In genomic region chr7:105224884-105225651, GRCh38 we compare ENCODE assay signal across 8 cellular contexts.
DNase-seq lines count a peak whose midpoint lies in the region; ATAC-seq and TF ChIP-seq lines count a peak whose summit lies in the region.

No MANE protein-coding gene starts in this region.

- H3K4me1 Mint-ChIP-seq in memory B cell, result peaks cover 21% of the 10 kb centered on the region
- peaks cover 10% of the 10 kb centered on the region for H3K4me1 Mint-ChIP-seq in endothelial cell (ENCODE audit: unreplicated experiment)

- H3K27ac ChIP-seq in KOPT-K1 (ENCODE audit: low read depth, low read length, poor library complexity, severe bottlenecking) (peak overlapping the region; percentile 38), esophagus muscularis mucosa (replicated peaks in 1 of 4) (no peak overlapping the region)

- DNase-seq in NOMO-1 treated with DMSO at 0.1 percent for 48 hours (lab: John Stamatoyannopoulos, UW; ENCODE audit: unreplicated experiment) (peak; percentile 38), NOMO-1 treated with dmso at 0.1 percent for 144 hours (lab: John Stamatoyannopoulos, UW; ENCODE audit: unreplicated experiment) (no peak), adipocyte (ENCODE audit: low read depth) (peak; percentile 73), memory B cell (ENCODE audit: low spot score in 2 of 2) (no peak), esophagus muscularis mucosa (ENCODE audit: extremely low spot score) (no peak), endothelial cell (ENCODE audit: low spot score) (no peak)

- H3K27me3 ChIP-seq in adipocyte (replicated peaks; ENCODE audit: control insufficient read depth, insufficient read depth, low read length) (no peaks in the 10 kb centered on the region), esophagus muscularis mucosa (no peaks in the 10 kb centered on the region)

- no peak for TF ChIP-seq POLR2A in esophagus muscularis mucosa (IDR thresholded peaks at IDR 0.05; ENCODE audit: low read depth)

- ATAC-seq in GM21717 (IDR thresholded peaks at IDR 0.05; ENCODE audit: unreplicated experiment), result peak; percentile 89
- peak; percentile 90 for ATAC-seq in memory B cell (ENCODE audit: low read depth)

- H3K9me3 Mint-ChIP-seq in memory B cell, result peaks cover 2% of the 10 kb centered on the region
- H3K9me3 Mint-ChIP-seq in endothelial cell (ENCODE audit: unreplicated experiment), result no peaks in the 10 kb centered on the region

- H3K4me3 Mint-ChIP-seq in memory B cell, result no peak overlapping the region
- H3K4me3 Mint-ChIP-seq in endothelial cell (ENCODE audit: unreplicated experiment), result no peak overlapping the region

- peaks cover 15% of the 10 kb centered on the region for H3K4me1 ChIP-seq in adipocyte (ENCODE audit: control insufficient read depth, insufficient read depth, low read length)
- H3K4me1 ChIP-seq in esophagus muscularis mucosa, result peaks cover 13 to 40% (median 29%) of the 10 kb centered on the region in 4 donors

- TF ChIP-seq CTCF in esophagus muscularis mucosa (IDR thresholded peaks at IDR 0.05) (no peak), endothelial cell (IDR thresholded peaks at IDR 0.05; ENCODE audit: unreplicated experiment) (no peak)

- 63% methylated on average over 6 of the region's 6 CpGs for WGBS in esophagus muscularis mucosa

- H3K36me3 Mint-ChIP-seq in memory B cell, result peaks cover 18% of the 10 kb centered on the region
- H3K36me3 Mint-ChIP-seq in endothelial cell (ENCODE audit: low read depth, unreplicated experiment), result peaks cover 3% of the 10 kb centered on the region

- H3K27me3 Mint-ChIP-seq in memory B cell (no peaks in the 10 kb centered on the region), endothelial cell (ENCODE audit: unreplicated experiment) (no peaks in the 10 kb centered on the region)

- H3K36me3 ChIP-seq in KOPT-K1 (ENCODE audit: insufficient read depth, low read length) (peaks cover 22% of the 10 kb centered on the region), adipocyte (ENCODE audit: control insufficient read depth, insufficient read depth, low read length, severe bottlenecking) (no peaks in the 10 kb centered on the region), esophagus muscularis mucosa (no peaks in the 10 kb centered on the region)

- H3K9me3 ChIP-seq in KOPT-K1 (ENCODE audit: insufficient read depth, low read length, poor library complexity, severe bottlenecking) (peaks cover 15% of the 10 kb centered on the region), adipocyte (ENCODE audit: control insufficient read depth, low read length) (no peaks in the 10 kb centered on the region), esophagus muscularis mucosa (no peaks in the 10 kb centered on the region)

- H3K9ac ChIP-seq in adipocyte (ENCODE audit: low read length), result no peak overlapping the region

- intact Hi-C loops in esophagus muscularis mucosa (cut with DNase I), result no loop called here

- TF ChIP-seq EP300 in esophagus muscularis mucosa (IDR thresholded peaks at IDR 0.05), result no peak

- H3K27ac Mint-ChIP-seq in memory B cell (peak overlapping the region; percentile 82), endothelial cell (ENCODE audit: unreplicated experiment) (no peak overlapping the region)

- H3K4me3 ChIP-seq in adipocyte (ENCODE audit: low read length) (peak overlapping the region; percentile 48), esophagus muscularis mucosa (no peak overlapping the region)

Comparison
In these comparisons a context has a peak if more than half of its experiments do, and no peak if none do; other contexts are left out.
1. DNase-seq: peak in NOMO-1 treated with DMSO at 0.1 percent for 48 hours (single experiment) and adipocyte (single experiment); none in NOMO-1 treated with dmso at 0.1 percent for 144 hours (single experiment), memory B cell (0 of 2), esophagus muscularis mucosa (single experiment) and endothelial cell (single experiment).